14 cellular contexts compared by ENCODE assay signal in genomic region chr6:167937948-167938911, GRCh38. TPM values are rescaled to one million over a fixed set of nuclear protein-coding genes. Genes with fewer than 3 reads are reported as not detected.
DNase-seq lines count a peak whose midpoint lies in the region; ATAC-seq, FAIRE-seq and TF ChIP-seq lines count a peak whose summit lies in the region.
"Had no signal": no experiment of that assay in that cellular context is flagged by ENCODE, and none has a peak within 500 bp of the region (broad histone marks: within the 10 kb centered on the region; RNA-seq: fewer than 3 reads in every experiment).

No MANE protein-coding gene starts in this region.

- no peak for ATAC-seq in HG03460 (IDR thresholded peaks at IDR 0.05; ENCODE audit: unreplicated experiment)
- ATAC-seq: Panc1 had no signal

- no peaks in the 10 kb centered on the region for H3K9me2 ChIP-seq in MM.1S (replicated peaks; ENCODE audit: insufficient read depth, low read length)

- H3K9ac ChIP-seq in MM.1S (ENCODE audit: low read length), result no peak overlapping the region

- no peaks in the 10 kb centered on the region for H3F3A ChIP-seq in MM.1S (ENCODE audit: insufficient read depth, low read length)

- H3K9me3 Mint-ChIP-seq in mesothelial cell of epicardium, result no peaks in the 10 kb centered on the region

- TF ChIP-seq CTCF in MM.1S (IDR thresholded peaks at IDR 0.05; ENCODE audit: low read length) (no peak), bronchial epithelial cell (IDR thresholded peaks at IDR 0.05; ENCODE audit: insufficient read depth, low read length, severe bottlenecking) (no peak), mesothelial cell of epicardium (IDR thresholded peaks at IDR 0.05; ENCODE audit: unreplicated experiment) (no peak), GM13977 (IDR thresholded peaks at IDR 0.05; ENCODE audit: extremely low read depth, insufficient read depth, missing control alignments) (no peak)

- in situ Hi-C loops in GM13977 (cut with MboI; ENCODE audit: low pct_unique_long_range_greater_than_20kb, low sequenced_read_pairs, unreplicated experiment), result no loop called here

- H3K27me3 Mint-ChIP-seq in mesothelial cell of epicardium (ENCODE audit: low read depth), result no peaks in the 10 kb centered on the region

- no peaks in the 10 kb centered on the region for H3K36me3 ChIP-seq in MM.1S (replicated peaks; ENCODE audit: insufficient read depth, low read length)
- H3K36me3 ChIP-seq in bronchial epithelial cell (ENCODE audit: control insufficient read depth, insufficient read depth, low read length), result peaks cover 3% of the 10 kb centered on the region
- H3K36me3 ChIP-seq: adrenal gland, uterus had no signal

- DNase-seq in CD1c-positive myeloid dendritic cell (ENCODE audit: extremely low spot score) (peak; percentile 4), MM.1S (peak; percentile 7), bronchial epithelial cell (ENCODE audit: low read depth) (peak; percentile 91), mesothelial cell of epicardium (ENCODE audit: low spot score in 2 of 2, unreplicated experiment in 2 of 2) (no peak), GM13977 (ENCODE audit: low spot score) (no peak), RKO (ENCODE audit: low spot score) (no peak)
- DNase-seq in stimulated activated naive CD4-positive, alpha-beta T cell treated with Interleukin-2 at 50 U/mL for 16 hours (lab: John Stamatoyannopoulos, UW), result no peak
- DNase-seq: NCI-H2081, small intestine, uterus, WERI-Rb-1 had no signal

- no peaks in the 10 kb centered on the region for H4K20me1 ChIP-seq in MM.1S (ENCODE audit: insufficient read depth, low read length)

- no peaks in the 10 kb centered on the region for H3K27me3 ChIP-seq in MM.1S (replicated peaks; ENCODE audit: insufficient read depth, low read length)
- no peaks in the 10 kb centered on the region for H3K27me3 ChIP-seq in bronchial epithelial cell (ENCODE audit: control insufficient read depth, insufficient read depth, low read length)
- H3K27me3 ChIP-seq: adrenal gland, uterus had no signal

- H3K9me3 ChIP-seq in MM.1S (replicated peaks; ENCODE audit: insufficient read depth, low read length), result no peaks in the 10 kb centered on the region
- H3K9me3 ChIP-seq: adrenal gland, uterus had no signal

- no peak overlapping the region for H3K4me3 Mint-ChIP-seq in mesothelial cell of epicardium

- no peak overlapping the region for H3K27ac ChIP-seq in MM.1S (ENCODE audit: low read length)
- H3K27ac ChIP-seq: adrenal gland, uterus, WERI-Rb-1 had no signal

- H3K27ac Mint-ChIP-seq in mesothelial cell of epicardium, result peak overlapping the region; percentile 1

- H3K4me3 ChIP-seq in MM.1S (ENCODE audit: low read length), result no peak overlapping the region
- H3K4me3 ChIP-seq in bronchial epithelial cell (ENCODE audit: low read depth, low read length), result no peak overlapping the region
- H3K4me3 ChIP-seq: adrenal gland, uterus had no signal

- peaks cover 19% of the 10 kb centered on the region for H3K36me3 Mint-ChIP-seq in mesothelial cell of epicardium

- H3K4me1 ChIP-seq in MM.1S (ENCODE audit: low read length), result 0 out of 2 replicates have a peak, but pooled peaks cover 9% of the 10 kb centered on the region
- H3K4me1 ChIP-seq: adrenal gland, uterus had no signal

- no peak for FAIRE-seq in bronchial epithelial cell (lab: Jason Lieb, UNC)
- FAIRE-seq: small intestine had no signal

- H3K4me1 Mint-ChIP-seq in mesothelial cell of epicardium, result peaks cover 19% of the 10 kb centered on the region

- H2AFZ ChIP-seq in MM.1S (ENCODE audit: low read length), result no peak overlapping the region

- no peaks in the 10 kb centered on the region for H3K79me2 ChIP-seq in MM.1S (ENCODE audit: low read length)

- H3K4me2 ChIP-seq in MM.1S (ENCODE audit: low read depth, low read length), result no peak overlapping the region

RNA-seq across cellular contexts. Expression of gene KIF25, which starts 59.2 kb away (rescaled TPM):
- total RNA-seq in bronchial epithelial cell, result not detected in 2 replicates
- 0.47 to 1.6 TPM (median 0.95 TPM) in 3 replicates for total RNA-seq in mesothelial cell of epicardium
- total RNA-seq: adrenal gland had no signal

Comparison
In these comparisons a context has a peak if more than half of its experiments do, and no peak if none do; other contexts are left out.
1. DNase-seq: peak in CD1c-positive myeloid dendritic cell (single experiment), MM.1S (single experiment) and bronchial epithelial cell (single experiment); none in mesothelial cell of epicardium (0 of 2), GM13977 (single experiment), stimulated activated naive CD4-positive, alpha-beta T cell treated with Interleukin-2 at 50 U/mL for 16 hours (single experiment) and RKO (single experiment).